In genomic region chr22:36238348-36239149, GRCh38 we compare ENCODE assay signal across 1 cellular context.
TF ChIP-seq lines count a peak whose summit lies in the region.

No MANE protein-coding gene starts in this region.

TF ChIP-seq in HEK293, 187 proteins besides CTCF, POLR2A, EP300 and RAD21 (continued from another document):
- peak; percentile 42; the same call in 1 of the 2 replicates for TF ChIP-seq PRDM10 (tag by site-specific recombination; IDR thresholded peaks at IDR 0.05)
- peak; percentile 81 for TF ChIP-seq ZNF335 (tag by site-specific recombination; conservative IDR thresholded peaks at IDR 0.05)
- peak; percentile 33; the same call in 1 of the 2 replicates for TF ChIP-seq SCRT1 (tag by site-specific recombination; IDR thresholded peaks at IDR 0.05; ENCODE audit: borderline replicate concordance)
- TF ChIP-seq REPIN1 (tag by site-specific recombination; IDR thresholded peaks at IDR 0.05; ENCODE audit: low read depth) = no peak
- TF ChIP-seq ZNF184 (tag by site-specific recombination; IDR thresholded peaks at IDR 0.05) = peak; percentile 94
TF ChIP-seq in HEK293: peak in this region for 6.
